8 cellular contexts compared by ENCODE assay signal in genomic region chr11:10298342-10298741, GRCh38. TPM values are rescaled to one million over a fixed set of nuclear protein-coding genes. Genes with fewer than 3 reads are reported as not detected.
DNase-seq lines count a peak whose midpoint lies in the region; ATAC-seq and TF ChIP-seq lines count a peak whose summit lies in the region.

No MANE protein-coding gene starts in this region.

- no peak overlapping the region for H3K4me3 ChIP-seq in fibroblast of lung (replicated peaks in 1 of 4; ENCODE audit: control extremely low read depth in 1 of 4, insufficient read depth in 1 of 4, low read depth in 3 of 4, low read length in 4 of 4)
- H3K4me3 ChIP-seq in stomach: no peak overlapping the region
- no peak overlapping the region for H3K4me3 ChIP-seq in BE2C (ENCODE audit: low read depth, low read length)
- H3K4me3 ChIP-seq in prostate gland: no peak overlapping the region

- no peaks in the 10 kb centered on the region for H3K27me3 ChIP-seq in fibroblast of lung (ENCODE audit: control insufficient read depth, insufficient read depth, low read length)
- H3K27me3 ChIP-seq in stomach: no peaks in the 10 kb centered on the region
- H3K27me3 ChIP-seq in BE2C: no peaks in the 10 kb centered on the region
- H3K27me3 ChIP-seq in prostate gland (replicated peaks; ENCODE audit: insufficient read depth): no peaks in the 10 kb centered on the region

- H3K9ac ChIP-seq in fibroblast of lung (ENCODE audit: insufficient read depth, low read length): no peak overlapping the region

- intact Hi-C loops in stomach (cut with DNase I; ENCODE audit: low total_unique reads): no loop called here
- intact Hi-C loops in prostate gland (cut with DNase I): no loop called here

- TF ChIP-seq CTCF in fibroblast of lung (conservative IDR thresholded peaks at IDR 0.05 in 1 of 2, IDR thresholded peaks at IDR 0.05 in 1 of 2; ENCODE audit: low read depth in 1 of 2, low read length in 2 of 2) (peak; percentile 32 to 48), stomach (IDR thresholded peaks at IDR 0.05) (no peak), BE2C (IDR thresholded peaks at IDR 0.05; ENCODE audit: low read depth, low read length) (no peak), prostate gland (IDR thresholded peaks at IDR 0.05) (no peak)

- TF ChIP-seq POLR2A in stomach (IDR thresholded peaks at IDR 0.05) (no peak), prostate gland (IDR thresholded peaks at IDR 0.05) (no peak)

- ATAC-seq in GM19438 (IDR thresholded peaks at IDR 0.05; ENCODE audit: low read depth, unreplicated experiment): peak; percentile 91
- peak; percentile 92 for ATAC-seq in HG03342 (IDR thresholded peaks at IDR 0.05; ENCODE audit: unreplicated experiment)

- DNase-seq in EH (ENCODE audit: low read depth): peak; percentile 89
- peak; percentile 45 for DNase-seq in SW480 (ENCODE audit: low spot score)
- peak; percentile 88 to 97 for DNase-seq in fibroblast of lung (ENCODE audit: low read depth in 2 of 2)
- no peak for DNase-seq in stomach
- no peak for DNase-seq in BE2C
- DNase-seq in prostate gland (ENCODE audit: low spot score): no peak

- peaks cover 9% of the 10 kb centered on the region for H3K4me1 ChIP-seq in fibroblast of lung (ENCODE audit: control insufficient read depth, extremely low read depth, insufficient read depth, low read length)
- peaks cover 3 to 28% (median 15%) of the 10 kb centered on the region in 4 donors for H3K4me1 ChIP-seq in stomach
- no peaks in the 10 kb centered on the region for H3K4me1 ChIP-seq in BE2C
- H3K4me1 ChIP-seq in prostate gland (replicated peaks): peaks cover 4% of the 10 kb centered on the region

- TF ChIP-seq EP300 in stomach (IDR thresholded peaks at IDR 0.05): no peak

- H3K79me2 ChIP-seq in fibroblast of lung (ENCODE audit: control insufficient read depth, insufficient read depth, low read length): peaks cover 20% of the 10 kb centered on the region

- no peaks in the 10 kb centered on the region for H3K9me3 ChIP-seq in fibroblast of lung (ENCODE audit: control insufficient read depth, insufficient read depth, low read depth, low read length)
- H3K9me3 ChIP-seq in stomach: no peaks in the 10 kb centered on the region
- no peaks in the 10 kb centered on the region for H3K9me3 ChIP-seq in BE2C
- no peaks in the 10 kb centered on the region for H3K9me3 ChIP-seq in prostate gland

- peaks cover 4% of the 10 kb centered on the region for H3K36me3 ChIP-seq in fibroblast of lung (ENCODE audit: control insufficient read depth, insufficient read depth, low read length)
- no peaks in the 10 kb centered on the region for H3K36me3 ChIP-seq in stomach
- no peaks in the 10 kb centered on the region; the same call in 1 of the 2 replicates for H3K36me3 ChIP-seq in BE2C
- no peaks in the 10 kb centered on the region for H3K36me3 ChIP-seq in prostate gland

- 74 to 86% (median 76%) methylated on average over 5 of the region's 5 CpGs for WGBS in stomach, 5 donors
- WGBS in prostate gland: 93% methylated on average over 5 of the region's 5 CpGs

- no peak overlapping the region for H3K4me2 ChIP-seq in fibroblast of lung (ENCODE audit: extremely low read depth, insufficient read depth, low read length)

- H3K27ac ChIP-seq in fibroblast of lung (ENCODE audit: insufficient read depth, low read length) (no peak overlapping the region), stomach (no peak overlapping the region), prostate gland (no peak overlapping the region)

- H2AFZ ChIP-seq in fibroblast of lung (ENCODE audit: low read length): no peak overlapping the region

- no peaks in the 10 kb centered on the region for H4K20me1 ChIP-seq in fibroblast of lung (ENCODE audit: control insufficient read depth, extremely low read depth, insufficient read depth, low read length)

RNA-seq across cellular contexts. Expression of gene SBF2, which starts 4.3 kb away (rescaled TPM):
- total RNA-seq in fibroblast of lung: 67.3 and 95.9 TPM in 2 replicates
- 45.7 and 69.4 TPM in 2 replicates for polyA plus RNA-seq in fibroblast of lung
- 21.6 and 37.0 TPM in 2 replicates for polyA plus RNA-seq in fibroblast of lung (2012)
- polyA minus RNA-seq in fibroblast of lung (ENCODE audit: low replicate concordance): 40.0 and 60.2 TPM in 2 replicates
- 100 to 1,000 TPM in 2 of 5 donors, 10 to 100 TPM in 3; 24.0 to 260 (median 64.8) TPM for total RNA-seq in stomach
- 10 to 100 TPM in 2 of 3 donors, 1 to 10 TPM in 1; 8.6 to 13.3 (median 12.5) TPM for polyA plus RNA-seq in stomach
- polyA plus RNA-seq in BE2C (2012; ENCODE audit: insufficient read depth, insufficient read length, low read depth): 7.6 TPM
- total RNA-seq in prostate gland: 10 to 100 TPM; 35.9 to 56.7 TPM

RNA-seq across cellular contexts. Expression of gene ADM, which starts 6.5 kb away (rescaled TPM):
- total RNA-seq in fibroblast of lung (490 and 1,010 TPM in 2 replicates), stomach (100 to 1,000 TPM in 1 of 5 donors, 10 to 100 TPM in 4; 33.9 to 144 (median 57.4) TPM), prostate gland (10 to 100 TPM; 20.4 to 33.7 TPM)
- polyA plus RNA-seq in fibroblast of lung (546 and 989 TPM in 2 replicates), stomach (10 to 100 TPM; 14.3 to 21.5 (median 19.7) TPM)
- 567 and 1,325 TPM in 2 replicates for polyA plus RNA-seq in fibroblast of lung (2012)
- polyA minus RNA-seq in fibroblast of lung (ENCODE audit: low replicate concordance): 475 and 934 TPM in 2 replicates
- polyA plus RNA-seq in BE2C (2012; ENCODE audit: insufficient read depth, insufficient read length, low read depth): 3.4 TPM

Comparison
In these comparisons a context has a peak if more than half of its experiments do, and no peak if none do; other contexts are left out.
1. DNase-seq: peak in EH (single experiment), SW480 (single experiment) and fibroblast of lung (2 of 2); none in stomach (single experiment), BE2C (single experiment) and prostate gland (single experiment).
2. CTCF ChIP-seq: peak in fibroblast of lung (2 of 2); none in stomach (0 of 7), BE2C (single experiment) and prostate gland (0 of 4).